1 cellular context compared by ENCODE assay signal in the genomic region with DNA sequence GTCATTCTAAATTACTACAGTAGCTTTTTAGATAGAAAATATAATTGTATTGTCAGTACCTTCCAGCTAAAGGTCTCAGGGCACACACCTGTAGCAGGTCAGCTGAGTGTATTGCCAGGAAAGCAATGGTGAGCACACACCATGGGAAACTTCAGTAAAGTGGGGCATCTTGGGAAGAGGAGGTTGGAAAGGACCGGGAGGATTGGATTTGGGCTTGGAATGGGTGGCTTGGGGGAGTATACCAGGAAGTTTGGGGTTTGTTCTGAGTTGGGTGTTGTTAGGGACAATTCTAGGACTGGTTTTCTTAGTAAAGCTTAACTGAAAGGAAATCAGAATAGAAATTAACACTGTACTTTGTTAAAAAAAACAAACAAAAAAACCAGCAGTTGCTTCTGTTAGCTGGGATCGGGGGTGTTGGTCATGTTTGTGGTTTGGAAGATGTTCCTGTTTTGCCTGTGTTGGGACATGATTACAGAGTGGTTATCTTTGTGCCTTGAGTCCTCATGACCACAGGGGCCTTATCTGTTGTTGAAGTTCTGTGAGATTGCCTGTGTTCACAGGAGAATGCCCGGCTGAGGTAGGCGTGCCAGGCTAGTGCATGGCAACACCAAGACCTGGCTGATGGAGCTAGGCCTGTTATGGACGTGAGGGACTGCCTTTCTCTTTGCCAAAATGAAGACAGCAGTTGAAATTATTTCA.
TF ChIP-seq lines count a peak whose summit lies in the region.

No MANE protein-coding gene starts in this region.

TF ChIP-seq in K562, 482 proteins besides CTCF, POLR2A, EP300 and RAD21 (continued from another document and continues in another):
- TF ChIP-seq ARID3A (IDR thresholded peaks at IDR 0.05; ENCODE audit: borderline replicate concordance, low read depth, low read length), result 0 out of 2 replicates have a peak, but pooled peaks have one; percentile 43
- TF ChIP-seq ZNF407 (IDR thresholded peaks at IDR 0.05; ENCODE audit: low read depth), result no peak
- no peak for TF ChIP-seq STAT5B (CRISPR knock-in tag; IDR thresholded peaks at IDR 0.05)
- peak; percentile 93 to 95 for TF ChIP-seq TRIM24 (IDR thresholded peaks at IDR 0.05)
- TF ChIP-seq ETS1 (conservative IDR thresholded peaks at IDR 0.05; ENCODE audit: control insufficient read depth, low read depth, low read length), result peak; percentile 58; the same call in 1 of the 2 replicates
- TF ChIP-seq EP400 (IDR thresholded peaks at IDR 0.05), result peak; percentile 34; the same call in 1 of the 2 replicates
- no peak for TF ChIP-seq CGGBP1 (CRISPR knock-in tag; IDR thresholded peaks at IDR 0.05)
- TF ChIP-seq KLF16 (IDR thresholded peaks at IDR 0.05), result peak; percentile 97
- TF ChIP-seq CBFA2T3 (IDR thresholded peaks at IDR 0.05), result peak; percentile 99
- no peak for TF ChIP-seq PRPF4 (IDR thresholded peaks at IDR 0.05; ENCODE audit: insufficient read depth, low read depth, low read length, poor library complexity, severe bottlenecking)
- TF ChIP-seq ZZZ3 (IDR thresholded peaks at IDR 0.05), result no peak
- TF ChIP-seq FOXK1 (CRISPR knock-in tag; IDR thresholded peaks at IDR 0.05; ENCODE audit: borderline replicate concordance), result no peak
- TF ChIP-seq, protein P1, sequence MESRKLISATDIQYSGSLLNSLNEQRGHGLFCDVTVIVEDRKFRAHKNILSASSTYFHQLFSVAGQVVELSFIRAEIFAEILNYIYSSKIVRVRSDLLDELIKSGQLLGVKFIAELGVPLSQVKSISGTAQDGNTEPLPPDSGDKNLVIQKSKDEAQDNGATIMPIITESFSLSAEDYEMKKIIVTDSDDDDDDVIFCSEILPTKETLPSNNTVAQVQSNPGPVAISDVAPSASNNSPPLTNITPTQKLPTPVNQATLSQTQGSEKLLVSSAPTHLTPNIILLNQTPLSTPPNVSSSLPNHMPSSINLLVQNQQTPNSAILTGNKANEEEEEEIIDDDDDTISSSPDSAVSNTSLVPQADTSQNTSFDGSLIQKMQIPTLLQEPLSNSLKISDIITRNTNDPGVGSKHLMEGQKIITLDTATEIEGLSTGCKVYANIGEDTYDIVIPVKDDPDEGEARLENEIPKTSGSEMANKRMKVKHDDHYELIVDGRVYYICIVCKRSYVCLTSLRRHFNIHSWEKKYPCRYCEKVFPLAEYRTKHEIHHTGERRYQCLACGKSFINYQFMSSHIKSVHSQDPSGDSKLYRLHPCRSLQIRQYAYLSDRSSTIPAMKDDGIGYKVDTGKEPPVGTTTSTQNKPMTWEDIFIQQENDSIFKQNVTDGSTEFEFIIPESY (CRISPR knock-in tag; IDR thresholded peaks at IDR 0.05), result peak; percentile 52; the same call in 1 of the 2 replicates
- TF ChIP-seq MAZ (CRISPR knock-in tag; conservative IDR thresholded peaks at IDR 0.05 in 1 of 2, IDR thresholded peaks at IDR 0.05 in 1 of 2), result peak in 1 of 2 experiments; percentile 48; a peak in 1 of 4 replicates
- TF ChIP-seq HLTF (IDR thresholded peaks at IDR 0.05), result peak; percentile 69; the same call in 1 of the 2 replicates
- TF ChIP-seq ZNF384 (IDR thresholded peaks at IDR 0.05; ENCODE audit: low read depth, low read length), result peak; percentile 83
- no peak for TF ChIP-seq PHF21A (IDR thresholded peaks at IDR 0.05; ENCODE audit: borderline replicate concordance, low read depth)
- TF ChIP-seq HNRNPL (IDR thresholded peaks at IDR 0.05; ENCODE audit: low read depth, low read length), result peak; percentile 77; the same call in 1 of the 2 replicates
- peak; percentile 93 for TF ChIP-seq NEUROD1 (IDR thresholded peaks at IDR 0.05; ENCODE audit: borderline replicate concordance, low read depth, low read length, partially characterized antibody)
- TF ChIP-seq ZNF174 (CRISPR knock-in tag; IDR thresholded peaks at IDR 0.05), result no peak
- TF ChIP-seq RBM15 (IDR thresholded peaks at IDR 0.05; ENCODE audit: insufficient read depth, low read length), result no peak
- no peak for TF ChIP-seq ZNF146 (CRISPR knock-in tag; IDR thresholded peaks at IDR 0.05; ENCODE audit: unreplicated experiment)
- no peak for TF ChIP-seq LARP7 (IDR thresholded peaks at IDR 0.05)
- peak; percentile 90 for TF ChIP-seq FOXJ2 (tag; IDR thresholded peaks at IDR 0.05)
- TF ChIP-seq, protein P2, sequence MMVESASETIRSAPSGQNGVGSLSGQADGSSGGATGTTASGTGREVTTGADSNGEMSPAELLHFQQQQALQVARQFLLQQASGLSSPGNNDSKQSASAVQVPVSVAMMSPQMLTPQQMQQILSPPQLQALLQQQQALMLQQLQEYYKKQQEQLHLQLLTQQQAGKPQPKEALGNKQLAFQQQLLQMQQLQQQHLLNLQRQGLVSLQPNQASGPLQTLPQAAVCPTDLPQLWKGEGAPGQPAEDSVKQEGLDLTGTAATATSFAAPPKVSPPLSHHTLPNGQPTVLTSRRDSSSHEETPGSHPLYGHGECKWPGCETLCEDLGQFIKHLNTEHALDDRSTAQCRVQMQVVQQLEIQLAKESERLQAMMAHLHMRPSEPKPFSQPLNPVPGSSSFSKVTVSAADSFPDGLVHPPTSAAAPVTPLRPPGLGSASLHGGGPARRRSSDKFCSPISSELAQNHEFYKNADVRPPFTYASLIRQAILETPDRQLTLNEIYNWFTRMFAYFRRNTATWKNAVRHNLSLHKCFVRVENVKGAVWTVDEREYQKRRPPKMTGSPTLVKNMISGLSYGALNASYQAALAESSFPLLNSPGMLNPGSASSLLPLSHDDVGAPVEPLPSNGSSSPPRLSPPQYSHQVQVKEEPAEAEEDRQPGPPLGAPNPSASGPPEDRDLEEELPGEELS (CRISPR knock-in tag; IDR thresholded peaks at IDR 0.05; ENCODE audit: borderline replicate concordance), result no peak
- no peak for TF ChIP-seq DIDO1 (tag; IDR thresholded peaks at IDR 0.05; ENCODE audit: low read depth)
- no peak for TF ChIP-seq POLR3G (IDR thresholded peaks at IDR 0.05; ENCODE audit: extremely low read depth, insufficient read length, insufficient replicate concordance)
- peak in 1 of 2 experiments; percentile 76; a peak in 2 of 4 replicates for TF ChIP-seq NONO (IDR thresholded peaks at IDR 0.05; ENCODE audit: low read depth in 2 of 2, low read length in 1 of 2)
- 0 out of 2 replicates have a peak, but pooled peaks have one; percentile 8 for TF ChIP-seq ZNF445 (CRISPR knock-in tag; IDR thresholded peaks at IDR 0.05; ENCODE audit: low read depth)
- TF ChIP-seq, protein P3, sequence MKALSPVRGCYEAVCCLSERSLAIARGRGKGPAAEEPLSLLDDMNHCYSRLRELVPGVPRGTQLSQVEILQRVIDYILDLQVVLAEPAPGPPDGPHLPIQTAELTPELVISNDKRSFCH (CRISPR knock-in tag; IDR thresholded peaks at IDR 0.05), result no peak
- TF ChIP-seq, protein P3 (tag; IDR thresholded peaks at IDR 0.05), result peak; percentile 81; the same call in 1 of the 2 replicates
- peak; percentile 99 for TF ChIP-seq TCF3 (CRISPR knock-in tag; IDR thresholded peaks at IDR 0.05)
- TF ChIP-seq HEY1 (CRISPR knock-in tag; IDR thresholded peaks at IDR 0.05; ENCODE audit: borderline replicate concordance), result peak; percentile 94
- peak; percentile 59; the same call in 1 of the 2 replicates for TF ChIP-seq ZKSCAN1 (IDR thresholded peaks at IDR 0.05; ENCODE audit: low read depth, low read length)
- no peak for TF ChIP-seq KAT8 (IDR thresholded peaks at IDR 0.05; ENCODE audit: low read depth)
- no peak for TF ChIP-seq ZC3H4 (CRISPR knock-in tag; IDR thresholded peaks at IDR 0.05; ENCODE audit: borderline replicate concordance)
- TF ChIP-seq ZNF785 (CRISPR knock-in tag; IDR thresholded peaks at IDR 0.05), result no peak
- TF ChIP-seq ZNF3 (CRISPR knock-in tag; IDR thresholded peaks at IDR 0.05), result no peak
- TF ChIP-seq CHCHD3 (CRISPR knock-in tag; IDR thresholded peaks at IDR 0.05), result no peak
- TF ChIP-seq KDM2B (CRISPR knock-in tag; IDR thresholded peaks at IDR 0.05), result no peak
- no peak for TF ChIP-seq ZNF431 (CRISPR knock-in tag; IDR thresholded peaks at IDR 0.05)
- TF ChIP-seq LEF1 (IDR thresholded peaks at IDR 0.05), result peak; percentile 97
- TF ChIP-seq CHD2 (IDR thresholded peaks at IDR 0.05; ENCODE audit: low read depth, low read length), result peak; percentile 85
- no peak for TF ChIP-seq HMG20B (CRISPR knock-in tag; IDR thresholded peaks at IDR 0.05)
- no peak for TF ChIP-seq SMAD2 (IDR thresholded peaks at IDR 0.05; ENCODE audit: low read depth, low read length)
- TF ChIP-seq CEBPB (tag; IDR thresholded peaks at IDR 0.05), result peak; percentile 59; the same call in 1 of the 2 replicates
- peak; percentile 77 for TF ChIP-seq MEF2D (tag; conservative IDR thresholded peaks at IDR 0.05; ENCODE audit: low read depth)
- TF ChIP-seq, protein P4, sequence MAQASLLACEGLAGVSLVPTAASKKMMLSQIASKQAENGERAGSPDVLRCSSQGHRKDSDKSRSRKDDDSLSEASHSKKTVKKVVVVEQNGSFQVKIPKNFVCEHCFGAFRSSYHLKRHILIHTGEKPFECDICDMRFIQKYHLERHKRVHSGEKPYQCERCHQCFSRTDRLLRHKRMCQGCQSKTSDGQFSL (CRISPR knock-in tag; IDR thresholded peaks at IDR 0.05), result no peak
- TF ChIP-seq, protein P4 (tag; IDR thresholded peaks at IDR 0.05), result no peak
- TF ChIP-seq PYGO2 (tag; IDR thresholded peaks at IDR 0.05), result peak; percentile 86
- TF ChIP-seq ZNF253 (CRISPR knock-in tag; conservative IDR thresholded peaks at IDR 0.05), result no peak
